ENCODE assay signal across 10 cellular contexts in the genomic region with DNA sequence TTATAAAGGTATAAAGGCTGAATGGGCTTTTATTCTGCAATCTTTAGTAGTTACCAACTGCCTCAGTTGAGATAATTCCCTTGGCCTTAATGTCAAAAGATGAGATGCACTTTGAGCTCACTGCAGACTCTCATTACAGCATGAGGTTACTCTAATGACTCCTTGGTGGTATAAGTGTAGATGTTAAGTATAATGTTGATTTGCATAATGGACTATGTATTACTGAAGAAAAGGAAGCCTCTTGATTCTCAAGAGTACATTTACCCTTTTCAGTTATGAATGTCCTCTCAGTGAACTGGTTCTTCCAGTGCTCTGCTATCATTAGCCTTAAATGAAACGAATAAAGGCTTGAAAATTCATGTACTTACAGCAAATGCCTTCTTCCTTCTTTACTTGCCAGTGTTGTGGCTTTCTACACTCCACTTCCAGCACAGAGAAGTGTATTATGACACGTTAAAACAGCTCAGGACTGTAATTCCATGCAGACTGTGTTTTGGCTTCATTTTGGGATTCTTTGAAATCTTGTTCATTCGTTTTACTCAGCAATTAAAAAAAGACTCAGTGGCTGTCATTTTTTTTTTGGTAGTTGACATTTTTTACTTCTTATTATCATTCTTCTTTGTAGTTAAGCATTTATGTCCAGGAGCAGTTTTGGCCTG.
DNase-seq lines count a peak whose midpoint lies in the region; ATAC-seq and TF ChIP-seq lines count a peak whose summit lies in the region.
"Had no signal": no experiment of that assay in that cellular context is flagged by ENCODE, and none has a peak within 500 bp of the region (broad histone marks: within the 10 kb centered on the region; RNA-seq: fewer than 3 reads in every experiment).

No MANE protein-coding gene starts in this region.

- peak; percentile 29 for DNase-seq in GM06990 (ENCODE audit: extremely low read depth, insufficient read length)
- peak; percentile 31 for DNase-seq in GM20000 (ENCODE audit: low spot score)
- DNase-seq in left colon, result no peak
- DNase-seq in midbrain (lab: John Stamatoyannopoulos, UW), result no peak
- DNase-seq in hypothalamus (lab: John Stamatoyannopoulos, UW), result no peak
- DNase-seq in vagina (ENCODE audit: extremely low spot score in 2 of 2), result no peak
- DNase-seq: activated CD4-positive, alpha-beta T cell treated with anti-CD3 and anti-CD28 coated beads for 4 hours; tibial artery had no signal

- intact Hi-C loops in left colon (cut with DNase I, micrococcal nuclease) (no loop called here), vagina (cut with DNase I) (no loop called here)

- TF ChIP-seq CTCF in GM06990 (IDR thresholded peaks at IDR 0.05; ENCODE audit: insufficient read depth, low read length, poor library complexity, severe bottlenecking) (no peak), GM20000 (IDR thresholded peaks at IDR 0.05; ENCODE audit: extremely low read depth, missing control alignments) (no peak), vagina (IDR thresholded peaks at IDR 0.05) (no peak)

- H3K9me3 ChIP-seq in vagina, result no peaks in the 10 kb centered on the region
- H3K9me3 ChIP-seq: tibial artery had no signal

- no peak for TF ChIP-seq POLR2A in vagina (IDR thresholded peaks at IDR 0.05)

- no peak overlapping the region for H3K27ac ChIP-seq in vagina
- H3K27ac ChIP-seq: tibial artery had no signal

- ATAC-seq in HG03571 (IDR thresholded peaks at IDR 0.05; ENCODE audit: unreplicated experiment) (peak; percentile 90), left colon (peak; percentile 68), GM18502 (IDR thresholded peaks at IDR 0.05; ENCODE audit: poor library complexity, unreplicated experiment) (no peak)

- no peaks in the 10 kb centered on the region for H3K36me3 ChIP-seq in GM06990 (ENCODE audit: control insufficient read depth, insufficient read depth, low read length)
- peaks cover 0 to 10% of the 10 kb centered on the region in 2 donors for H3K36me3 ChIP-seq in vagina

- H3K27me3 ChIP-seq in GM06990 (replicated peaks; ENCODE audit: control insufficient read depth, insufficient read depth, low read length), result no peaks in the 10 kb centered on the region
- H3K27me3 ChIP-seq in vagina, result no peaks in the 10 kb centered on the region
- H3K27me3 ChIP-seq: tibial artery had no signal

- no peak overlapping the region for H3K4me3 ChIP-seq in GM06990 (replicated peaks; ENCODE audit: low read depth, low read length)
- no peak overlapping the region for H3K4me3 ChIP-seq in vagina
- H3K4me3 ChIP-seq: tibial artery had no signal

- peaks cover 9% of the 10 kb centered on the region for H3K4me1 ChIP-seq in vagina

Comparison
In these comparisons a context has a peak if more than half of its experiments do, and no peak if none do; other contexts are left out.
1. DNase-seq: peak in GM06990 (single experiment) and GM20000 (single experiment); none in left colon (0 of 2), midbrain (single experiment), hypothalamus (0 of 51) and vagina (0 of 2).